In the genomic region with DNA sequence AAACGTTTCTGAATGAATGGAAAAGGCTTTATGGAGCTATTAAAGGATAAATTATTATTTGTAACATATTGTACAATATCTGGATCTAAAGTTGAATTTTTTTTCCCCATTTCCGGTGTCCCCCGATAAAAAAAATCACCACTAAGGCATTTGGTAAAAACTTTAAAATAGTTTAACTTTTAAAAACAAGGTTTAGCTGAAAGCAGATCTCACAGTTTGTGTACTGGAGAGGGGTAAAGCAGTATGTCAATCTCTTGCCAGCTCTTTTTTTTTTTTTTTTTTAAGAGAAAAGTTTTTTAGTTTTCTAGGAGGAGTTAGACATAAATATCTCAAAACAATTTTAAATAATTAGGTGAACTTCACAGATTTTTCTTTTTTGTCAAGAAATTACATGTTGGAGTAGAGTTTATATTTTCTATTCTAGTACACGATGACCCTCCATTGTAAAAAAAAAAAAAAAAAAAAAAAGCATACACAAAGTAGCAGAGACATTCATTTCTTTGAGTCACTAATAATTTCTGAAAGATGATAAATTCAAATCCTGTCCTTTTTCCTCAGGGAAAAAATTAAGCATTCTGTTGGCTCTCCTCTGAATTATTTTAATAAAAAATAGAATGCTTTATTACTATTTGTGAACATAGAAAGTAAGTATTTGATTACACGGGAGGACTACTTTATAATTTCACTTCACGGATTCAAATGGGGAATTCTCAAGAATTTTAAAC, we compare ENCODE assay signal across 8 cellular contexts. TPM values are rescaled to one million over a fixed set of nuclear protein-coding genes. Genes with fewer than 3 reads are reported as not detected.
DNase-seq lines count a peak whose midpoint lies in the region; ATAC-seq, FAIRE-seq and TF ChIP-seq lines count a peak whose summit lies in the region.

No MANE protein-coding gene starts in this region.

- H3K27ac ChIP-seq in endodermal cell (ENCODE audit: low read depth, low read length) (peak overlapping the region; percentile 91), pancreas (peak overlapping the region; percentile 88 to 99 (median 94))

- no peaks in the 10 kb centered on the region for H3K4me1 ChIP-seq in endodermal cell (ENCODE audit: control insufficient read depth, insufficient read depth, low read length)
- H3K4me1 ChIP-seq in pancreas = peaks cover 4 to 18% (median 17%) of the 10 kb centered on the region in 3 donors

- H3K9me3 ChIP-seq in endodermal cell (ENCODE audit: control insufficient read depth, low read length) (no peaks in the 10 kb centered on the region), pancreas (no peaks in the 10 kb centered on the region)

- ATAC-seq in pancreas (no peak), GM19324 (IDR thresholded peaks at IDR 0.05; ENCODE audit: low FRiP score, unreplicated experiment) (no peak)

- TF ChIP-seq CTCF in Calu3 (IDR thresholded peaks at IDR 0.05; ENCODE audit: unreplicated experiment) (no peak), endodermal cell (conservative IDR thresholded peaks at IDR 0.05) (no peak), pancreas (IDR thresholded peaks at IDR 0.05) (no peak)

- H3K9ac ChIP-seq in endodermal cell (ENCODE audit: extremely low read depth, low read length, poor library complexity, severe bottlenecking) = peak overlapping the region; percentile 95

- 67 to 68% methylated on average over 1 to 3 of the region's 6 CpGs for WGBS in endodermal cell (ENCODE audit: insufficient coverage in 1 of 2, insufficient read length in 1 of 2), 2 experiments
- 37 to 38% methylated on average over 6 of the region's 6 CpGs for WGBS in pancreas, 2 donors

- BruUV-seq in Calu3 (replicated peaks; lab: Mats Ljungman, UMichigan) = no TSS peak

- peak overlapping the region; percentile 98 for H3K27ac Mint-ChIP-seq in Calu3 (ENCODE audit: unreplicated experiment)
- H3K27ac Mint-ChIP-seq in endodermal cell = peak overlapping the region; percentile 100

- H3K4me3 Mint-ChIP-seq in Calu3 (ENCODE audit: low read depth, unreplicated experiment) (peak overlapping the region; percentile 90), endodermal cell (peak overlapping the region; percentile 97)

- H3K4me3 ChIP-seq in endodermal cell (ENCODE audit: low read length) (peak overlapping the region; percentile 89), pancreas (peak overlapping the region in 3 of 4 donors; percentile 18 to 46 (median 45))

- CTCF ChIA-PET in Calu3 (lab: Charles Lee) = no interaction called here

- intact Hi-C loops in Calu3 (cut with micrococcal nuclease; ENCODE audit: unreplicated experiment) (no loop called here), pancreas (cut with DNase I) (no loop called here)

- H3K36me3 ChIP-seq in endodermal cell (ENCODE audit: control insufficient read depth, insufficient read depth, low read length) (no peaks in the 10 kb centered on the region), pancreas (no peaks in the 10 kb centered on the region)

- DNase-seq in Calu3 (no peak), OCI-M1 (lab: John Stamatoyannopoulos, UW) (peak; percentile 45), endodermal cell (no peak), pancreas (no peak), T-helper 9 cell (no peak), NCI-H226 (no peak)
- no peak for DNase-seq in effector CD8-positive, alpha-beta T cell (lab: John Stamatoyannopoulos, UW)

- H3K9me3 Mint-ChIP-seq in Calu3 (ENCODE audit: low read depth, unreplicated experiment) = no peaks in the 10 kb centered on the region
- no peaks in the 10 kb centered on the region for H3K9me3 Mint-ChIP-seq in endodermal cell

- H3K36me3 Mint-ChIP-seq in Calu3 (ENCODE audit: insufficient read depth, unreplicated experiment) (peaks cover 32% of the 10 kb centered on the region), endodermal cell (ENCODE audit: low read depth) (peaks cover 4% of the 10 kb centered on the region)

- H3K27me3 Mint-ChIP-seq in Calu3 (ENCODE audit: unreplicated experiment) (no peaks in the 10 kb centered on the region), endodermal cell (ENCODE audit: insufficient read depth) (no peaks in the 10 kb centered on the region)

- FAIRE-seq in pancreas (lab: Jason Lieb, UNC) = peak; percentile 9

- H3K4me1 Mint-ChIP-seq in Calu3 (ENCODE audit: low read depth, unreplicated experiment) (peaks cover 8% of the 10 kb centered on the region), endodermal cell (peaks cover 5% of the 10 kb centered on the region)

- H3K27me3 ChIP-seq in endodermal cell (ENCODE audit: control insufficient read depth, insufficient read depth, low read length, poor library complexity, severe bottlenecking) (no peaks in the 10 kb centered on the region), pancreas (no peaks in the 10 kb centered on the region)

RNA-seq across cellular contexts. Expression of a gene that starts 1.9 kb away (rescaled TPM):
- total RNA-seq in Calu3 (2022) = 31.1 and 32.0 TPM in 2 replicates
- total RNA-seq in endodermal cell = 10 to 100 TPM; 39.3 to 51.0 TPM
- 33.0 TPM for polyA plus RNA-seq in endodermal cell (2013, experiment 1 of 2)
- 35.2 TPM for polyA plus RNA-seq in endodermal cell (2013, experiment 2 of 2)
- 10 to 100 TPM; 22.6 to 50.4 (median 32.2) TPM for total RNA-seq in pancreas
- 10 to 100 TPM; 13.3 to 19.4 TPM for polyA plus RNA-seq in pancreas
